In genomic region chr4:10590896-10591295, GRCh38 we compare ENCODE assay signal across 1 cellular context.
TF ChIP-seq lines count a peak whose summit lies in the region.

No MANE protein-coding gene starts in this region.

TF ChIP-seq in WTC11, 78 proteins besides CTCF, POLR2A, EP300 and RAD21 (continued from another document):
- TF ChIP-seq FOXJ3 (CRISPR knock-in tag; IDR thresholded peaks at IDR 0.05; ENCODE audit: borderline replicate concordance) (no peak), ZNF219 (CRISPR knock-in tag; IDR thresholded peaks at IDR 0.05; ENCODE audit: borderline replicate concordance) (no peak), ZMAT4 (CRISPR knock-in tag; IDR thresholded peaks at IDR 0.05) (no peak), CREB1 (CRISPR knock-in tag; IDR thresholded peaks at IDR 0.05) (no peak), ZNF425 (CRISPR knock-in tag; conservative IDR thresholded peaks at IDR 0.05) (no peak), MLX (CRISPR knock-in tag; IDR thresholded peaks at IDR 0.05) (no peak), NR2C2 (CRISPR knock-in tag; IDR thresholded peaks at IDR 0.05) (no peak), SOX15 (CRISPR knock-in tag; IDR thresholded peaks at IDR 0.05) (no peak), CBFB (CRISPR knock-in tag; IDR thresholded peaks at IDR 0.05; ENCODE audit: low read depth) (no peak), ATF1 (CRISPR knock-in tag; IDR thresholded peaks at IDR 0.05) (no peak)
